8 cellular contexts compared by ENCODE assay signal in the genomic region with DNA sequence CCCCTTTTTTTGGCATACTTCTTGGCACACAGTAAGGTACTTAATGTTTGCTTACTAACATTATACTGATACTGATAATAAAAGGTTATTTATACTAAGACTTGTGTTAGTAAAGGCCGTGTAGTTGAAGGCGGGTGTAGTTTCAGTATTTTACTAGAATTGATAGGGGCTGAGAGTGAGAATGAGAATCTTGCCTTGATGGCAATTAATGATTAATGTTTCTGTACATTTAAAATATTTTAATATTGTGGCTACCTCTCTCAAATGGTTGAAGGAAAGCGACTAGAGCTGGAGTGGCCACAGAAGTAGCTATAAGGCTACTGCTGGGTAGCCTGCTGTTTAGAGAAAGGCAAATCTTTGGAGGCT. TPM values are rescaled to one million over a fixed set of nuclear protein-coding genes. Genes with fewer than 3 reads are reported as not detected.
DNase-seq lines count a peak whose midpoint lies in the region; ATAC-seq and TF ChIP-seq lines count a peak whose summit lies in the region.

No MANE protein-coding gene starts in this region.

- H3K27ac ChIP-seq in neural progenitor cell = no peak overlapping the region

- TF ChIP-seq CTCF in HFFc6 (IDR thresholded peaks at IDR 0.05) (no peak), progenitor cell of endocrine pancreas (IDR thresholded peaks at IDR 0.05; ENCODE audit: unreplicated experiment) (no peak), neural progenitor cell (IDR thresholded peaks at IDR 0.05) (no peak)

- DNase-seq in HFFc6 (no peak), T-helper 17 cell (no peak), progenitor cell of endocrine pancreas (ENCODE audit: low spot score, unreplicated experiment) (no peak), neural progenitor cell (ENCODE audit: low spot score) (no peak), NCI-H2107 (lab: John Stamatoyannopoulos, UW) (no peak), erythroblast (lab: John Stamatoyannopoulos, UW) (no peak)

- no peaks in the 10 kb centered on the region for H3K27me3 ChIP-seq in neural progenitor cell

- no peaks in the 10 kb centered on the region for H3K36me3 ChIP-seq in neural progenitor cell

- peaks cover 37% of the 10 kb centered on the region for H4K20me1 ChIP-seq in neural progenitor cell (ENCODE audit: low read depth)

- ATAC-seq in GM18870 (IDR thresholded peaks at IDR 0.05; ENCODE audit: unreplicated experiment) = peak; percentile 43
- ATAC-seq in T-helper 17 cell = no peak
- no peak for ATAC-seq in HG03469 (IDR thresholded peaks at IDR 0.05; ENCODE audit: unreplicated experiment)

- peak overlapping the region; percentile 71; the same call in 1 of the 2 replicates for H3K27ac Mint-ChIP-seq in HFFc6
- peak overlapping the region; percentile 6 for H3K27ac Mint-ChIP-seq in T-helper 17 cell
- peak overlapping the region; percentile 49 for H3K27ac Mint-ChIP-seq in progenitor cell of endocrine pancreas
- no peak overlapping the region for H3K27ac Mint-ChIP-seq in neural progenitor cell

- H3K9me3 Mint-ChIP-seq in HFFc6 (no peaks in the 10 kb centered on the region), progenitor cell of endocrine pancreas (ENCODE audit: low read depth) (no peaks in the 10 kb centered on the region), neural progenitor cell (no peaks in the 10 kb centered on the region)

- H3K9me3 ChIP-seq in T-helper 17 cell (ENCODE audit: control insufficient read depth, low read length, poor library complexity, severe bottlenecking) = no peaks in the 10 kb centered on the region
- H3K9me3 ChIP-seq in neural progenitor cell (ENCODE audit: low read depth) = no peaks in the 10 kb centered on the region

- H3K4me1 Mint-ChIP-seq in HFFc6 (ENCODE audit: low read depth) (peaks cover 47% of the 10 kb centered on the region), T-helper 17 cell (peaks cover 33% of the 10 kb centered on the region), progenitor cell of endocrine pancreas (ENCODE audit: low read depth) (peaks cover 46% of the 10 kb centered on the region), neural progenitor cell (peaks cover 6% of the 10 kb centered on the region)

- H3K4me1 ChIP-seq in neural progenitor cell = no peaks in the 10 kb centered on the region

- no peaks in the 10 kb centered on the region for H3K27me3 Mint-ChIP-seq in HFFc6 (ENCODE audit: insufficient read depth)
- no peaks in the 10 kb centered on the region for H3K27me3 Mint-ChIP-seq in T-helper 17 cell
- no peaks in the 10 kb centered on the region for H3K27me3 Mint-ChIP-seq in progenitor cell of endocrine pancreas
- H3K27me3 Mint-ChIP-seq in neural progenitor cell (ENCODE audit: insufficient read depth, low read depth) = peaks cover 3% of the 10 kb centered on the region

- H2AFZ ChIP-seq in neural progenitor cell (replicated peaks) = no peak overlapping the region

- no peaks in the 10 kb centered on the region for H3F3A ChIP-seq in neural progenitor cell (ENCODE audit: low read depth)

- TF ChIP-seq POLR2A in erythroblast (IDR thresholded peaks at IDR 0.05; ENCODE audit: low read length) = no peak

- H3K4me3 Mint-ChIP-seq in HFFc6 (no peak overlapping the region), T-helper 17 cell (peak overlapping the region; percentile 58), progenitor cell of endocrine pancreas (ENCODE audit: low read depth) (no peak overlapping the region), neural progenitor cell (no peak overlapping the region)

- peaks cover 92% of the 10 kb centered on the region for H3K79me2 ChIP-seq in neural progenitor cell (ENCODE audit: low read depth)

- no peak overlapping the region for H3K4me2 ChIP-seq in neural progenitor cell

- H3K36me3 Mint-ChIP-seq in HFFc6 (ENCODE audit: low read depth) (no peaks in the 10 kb centered on the region), T-helper 17 cell (ENCODE audit: low read depth) (no peaks in the 10 kb centered on the region), progenitor cell of endocrine pancreas (ENCODE audit: insufficient read depth) (no peaks in the 10 kb centered on the region), neural progenitor cell (peaks cover 2% of the 10 kb centered on the region)

- H3K4me3 ChIP-seq in neural progenitor cell = no peak overlapping the region

- H3K9ac ChIP-seq in neural progenitor cell = no peak overlapping the region

RNA-seq across cellular contexts. Expression of a gene that starts 29.3 kb away (rescaled TPM):
- total RNA-seq in HFFc6 (2021; fragmentation: NEBNext Ultra II Directional; extraction: Animal tissue kit (Norgen Biotek cat#: 25700)) = 1 to 10 TPM; 1.9 to 4.9 (median 2.8) TPM
- total RNA-seq in T-helper 17 cell (100 to 1,000 TPM; 171 to 195 TPM), progenitor cell of endocrine pancreas (68.4 and 72.4 TPM in 2 replicates), neural progenitor cell (ENCODE audit: low replicate concordance) (71.9 and 88.7 TPM in 2 replicates)

Comparison
In these comparisons a context has a peak if more than half of its experiments do, and no peak if none do; other contexts are left out.
1. RNA of a gene that starts 29.3 kb away (total RNA-seq): 171 to 195 TPM in T-helper 17 cell, 71.9 to 88.7 TPM in neural progenitor cell and 68.4 to 72.4 TPM in progenitor cell of endocrine pancreas; 1.9 to 4.9 TPM in HFFc6; every median in the first group is over 10 times any median in the second.